ENCODE assay signal across 29 cellular contexts in genomic region chr12:105742567-105742874, GRCh38.
DNase-seq lines count a peak whose midpoint lies in the region; ATAC-seq and TF ChIP-seq lines count a peak whose summit lies in the region.
"Had no signal": no experiment of that assay in that cellular context is flagged by ENCODE, and none has a peak within 500 bp of the region (broad histone marks: within the 10 kb centered on the region; RNA-seq: fewer than 3 reads in every experiment).

No MANE protein-coding gene starts in this region.

- no peaks in the 10 kb centered on the region for H3K9me3 Mint-ChIP-seq in stimulated activated effector memory CD8-positive, alpha-beta T cell treated with anti-CD3 and anti-CD28 coated beads, Interleukin-12 subunit alpha, Interleukin-12 subunit beta, amount 100 ng/mL, for 72 hours
- H3K9me3 Mint-ChIP-seq: activated CD4-positive, alpha-beta T cell treated with anti-CD3 and anti-CD28 coated beads, Interleukin-2, amount 10 ng/mL, durations not matched to agents 24 days and 14 days; activated naive CD4-positive, alpha-beta T cell treated with anti-CD3 and anti-CD28 coated beads, Interleukin-2, amount 50 U/mL, for 24 hours; CD4-positive, alpha-beta T cell; H9; mesothelial cell of epicardium; naive B cell; stimulated activated naive B cell treated with anti-CD40 and anti-IgM and Interleukin-4, amounts not matched to agents 10 μg/mL and 1 μg/mL and 100 μg/mL, for 72 hours had no signal

- no peaks in the 10 kb centered on the region for H3K9me2 ChIP-seq in GM23248 (ENCODE audit: insufficient read depth)

- no peaks in the 10 kb centered on the region for H3K4me1 Mint-ChIP-seq in stimulated activated effector memory CD8-positive, alpha-beta T cell treated with anti-CD3 and anti-CD28 coated beads, Interleukin-12 subunit alpha, Interleukin-12 subunit beta, amount 100 ng/mL, for 72 hours
- H3K4me1 Mint-ChIP-seq: activated CD4-positive, alpha-beta T cell treated with anti-CD3 and anti-CD28 coated beads, Interleukin-2, amount 10 ng/mL, durations not matched to agents 24 days and 14 days; activated naive CD4-positive, alpha-beta T cell treated with anti-CD3 and anti-CD28 coated beads, Interleukin-2, amount 50 U/mL, for 24 hours; naive B cell; stimulated activated naive B cell treated with anti-CD40 and anti-IgM and Interleukin-4, amounts not matched to agents 10 μg/mL and 1 μg/mL and 100 μg/mL, for 72 hours had no signal

- in situ Hi-C loops in GM23248 (cut with MboI) = no loop called here
- in situ Hi-C loops in gastrocnemius medialis (cut with MboI; ENCODE audit: low sequenced_read_pairs in 4 of 4) = no loop called here

- no peak overlapping the region for H2AFZ ChIP-seq in GM23248
- H2AFZ ChIP-seq: PC-9 had no signal

- H3K9ac ChIP-seq in GM23248 = no peak overlapping the region

- H3K4me3 Mint-ChIP-seq in stimulated activated effector memory CD8-positive, alpha-beta T cell treated with anti-CD3 and anti-CD28 coated beads, Interleukin-12 subunit alpha, Interleukin-12 subunit beta, amount 100 ng/mL, for 72 hours = no peak overlapping the region
- H3K4me3 Mint-ChIP-seq: activated CD4-positive, alpha-beta T cell treated with anti-CD3 and anti-CD28 coated beads, Interleukin-2, amount 10 ng/mL, durations not matched to agents 24 days and 14 days; activated naive CD4-positive, alpha-beta T cell treated with anti-CD3 and anti-CD28 coated beads, Interleukin-2, amount 50 U/mL, for 24 hours; CD4-positive, alpha-beta T cell; H9; mesothelial cell of epicardium; naive B cell; stimulated activated naive B cell treated with anti-CD40 and anti-IgM and Interleukin-4, amounts not matched to agents 10 μg/mL and 1 μg/mL and 100 μg/mL, for 72 hours had no signal

- DNase-seq in GM23248 (peak; percentile 30), ascending aorta (ENCODE audit: low spot score in 2 of 2) (no peak), left cardiac atrium (no peak), gastrocnemius medialis (no peak), SHP77 (lab: John Stamatoyannopoulos, UW) (no peak)
- DNase-seq in stimulated activated effector memory CD8-positive, alpha-beta T cell treated with anti-CD3 and anti-CD28 coated beads, Interleukin-12 subunit alpha, Interleukin-12 subunit beta, amount 100 ng/mL, for 72 hours (ENCODE audit: low spot score in 2 of 2) = no peak
- DNase-seq: activated CD4-positive, alpha-beta T cell treated with anti-CD3 and anti-CD28 coated beads, Interleukin-2, amount 10 ng/mL, durations not matched to agents 24 days and 14 days; activated CD8-positive, alpha-beta memory T cell treated with anti-CD3 and anti-CD28 coated beads for 24 hours; AML-193; CD4-positive, alpha-beta T cell; effector CD8-positive, alpha-beta T cell; H9; islet precursor cell; KBM-7; naive B cell; NCI-H1092; NCI-H187 treated with DMSO at 0.1 percent for 48 hours; NCI-H510A treated with DMSO at 0.1 percent for 48 hours; PC-9; SHP77 treated with DMSO at 0.1 percent for 48 hours; stimulated activated naive B cell treated with anti-CD40 and anti-IgM and Interleukin-4, amounts not matched to agents 10 μg/mL and 1 μg/mL and 100 μg/mL, for 72 hours; T-helper 9 cell had no signal

- intact Hi-C loops in ascending aorta (cut with DNase I) = no loop called here
- intact Hi-C loops in left cardiac atrium (cut with DNase I) = no loop called here
- intact Hi-C loops in gastrocnemius medialis (cut with DNase I; ENCODE audit: low total_unique reads) = no loop called here

- H3K27me3 ChIP-seq in GM23248 (replicated peaks; ENCODE audit: insufficient read depth) (0 out of 2 replicates have a peak, but pooled peaks cover 7% of the 10 kb centered on the region), ascending aorta (no peaks in the 10 kb centered on the region), gastrocnemius medialis (no peaks in the 10 kb centered on the region)
- H3K27me3 ChIP-seq: breast epithelium had no signal

- TF ChIP-seq CTCF in ascending aorta (IDR thresholded peaks at IDR 0.05) (no peak), gastrocnemius medialis (IDR thresholded peaks at IDR 0.05 in 4 of 5, conservative IDR thresholded peaks at IDR 0.05 in 1 of 5) (no peak)

- H3K27ac Mint-ChIP-seq in stimulated activated effector memory CD8-positive, alpha-beta T cell treated with anti-CD3 and anti-CD28 coated beads, Interleukin-12 subunit alpha, Interleukin-12 subunit beta, amount 100 ng/mL, for 72 hours = no peak overlapping the region
- H3K27ac Mint-ChIP-seq: activated CD4-positive, alpha-beta T cell treated with anti-CD3 and anti-CD28 coated beads, Interleukin-2, amount 10 ng/mL, durations not matched to agents 24 days and 14 days; activated naive CD4-positive, alpha-beta T cell treated with anti-CD3 and anti-CD28 coated beads, Interleukin-2, amount 50 U/mL, for 24 hours; CD4-positive, alpha-beta T cell; naive B cell; progenitor cell of endocrine pancreas; stimulated activated naive B cell treated with anti-CD40 and anti-IgM and Interleukin-4, amounts not matched to agents 10 μg/mL and 1 μg/mL and 100 μg/mL, for 72 hours had no signal

- H3K9me3 ChIP-seq in GM23248 (ENCODE audit: low read depth) = no peaks in the 10 kb centered on the region
- no peaks in the 10 kb centered on the region for H3K9me3 ChIP-seq in ascending aorta
- no peaks in the 10 kb centered on the region for H3K9me3 ChIP-seq in gastrocnemius medialis
- H3K9me3 ChIP-seq: breast epithelium had no signal

- H3K4me1 ChIP-seq in GM23248 (ENCODE audit: insufficient read depth) (peaks cover 30% of the 10 kb centered on the region), ascending aorta (peaks cover 11 to 51% of the 10 kb centered on the region in 2 donors), gastrocnemius medialis (peaks cover 12 to 42% of the 10 kb centered on the region in 2 donors)

- 70 to 72% methylated on average over 3 of the region's 3 CpGs for WGBS in GM23248 (ENCODE audit: low coverage in 1 of 2, low lambda C conversion rate in 2 of 2, missing lambda C conversion rate in 2 of 2), 2 experiments

- H3K4me3 ChIP-seq in GM23248 (no peak overlapping the region), ascending aorta (peak overlapping the region in 1 of 2 donors; percentile 28), gastrocnemius medialis (no peak overlapping the region)
- H3K4me3 ChIP-seq: breast epithelium, PC-9 had no signal

- H3K36me3 Mint-ChIP-seq in stimulated activated effector memory CD8-positive, alpha-beta T cell treated with anti-CD3 and anti-CD28 coated beads, Interleukin-12 subunit alpha, Interleukin-12 subunit beta, amount 100 ng/mL, for 72 hours = no peaks in the 10 kb centered on the region
- H3K36me3 Mint-ChIP-seq: activated naive CD4-positive, alpha-beta T cell treated with anti-CD3 and anti-CD28 coated beads, Interleukin-2, amount 50 U/mL, for 24 hours; mesothelial cell of epicardium; naive B cell; stimulated activated naive B cell treated with anti-CD40 and anti-IgM and Interleukin-4, amounts not matched to agents 10 μg/mL and 1 μg/mL and 100 μg/mL, for 72 hours had no signal

- H3K4me2 ChIP-seq in GM23248 (ENCODE audit: unreplicated experiment) = peak overlapping the region; percentile 59
- H3K4me2 ChIP-seq: PC-9 had no signal

- TF ChIP-seq POLR2A in gastrocnemius medialis (IDR thresholded peaks at IDR 0.05) = no peak

- no peaks in the 10 kb centered on the region for H4K20me1 ChIP-seq in GM23248 (ENCODE audit: insufficient read depth)

- H3K36me3 ChIP-seq in GM23248 (ENCODE audit: low read depth) (no peaks in the 10 kb centered on the region), ascending aorta (no peaks in the 10 kb centered on the region), gastrocnemius medialis (no peaks in the 10 kb centered on the region)
- H3K36me3 ChIP-seq: breast epithelium had no signal

- peak; percentile 24 to 41 for ATAC-seq in left cardiac atrium
- no peak for ATAC-seq in gastrocnemius medialis
- no peak for ATAC-seq in stimulated activated effector memory CD8-positive, alpha-beta T cell treated with anti-CD3 and anti-CD28 coated beads, Interleukin-12 subunit alpha, Interleukin-12 subunit beta, amount 100 ng/mL, for 72 hours
- no peak for ATAC-seq in esophagus mucosa
- no peak for ATAC-seq in HG02610 (IDR thresholded peaks at IDR 0.05; ENCODE audit: unreplicated experiment)
- ATAC-seq: stimulated activated naive B cell treated with anti-CD40 and anti-IgM and Interleukin-4, amounts not matched to agents 10 μg/mL and 1 μg/mL and 100 μg/mL, for 72 hours had no signal

- H3F3A ChIP-seq in GM23248 (ENCODE audit: insufficient read depth) = peaks cover 11% of the 10 kb centered on the region

- no peak overlapping the region for H3K27ac ChIP-seq in GM23248
- peak overlapping the region; percentile 67 to 72 for H3K27ac ChIP-seq in ascending aorta
- H3K27ac ChIP-seq in gastrocnemius medialis = peak overlapping the region; percentile 38 to 68 (median 53)
- H3K27ac ChIP-seq: HL-60, PC-9 had no signal

- no peaks in the 10 kb centered on the region for H3K79me2 ChIP-seq in GM23248 (ENCODE audit: insufficient read depth)

Comparison
In these comparisons a context has a peak if more than half of its experiments do, and no peak if none do; other contexts are left out.
1. ATAC-seq: peak in left cardiac atrium (2 of 2); none in gastrocnemius medialis (0 of 2), stimulated activated effector memory CD8-positive, alpha-beta T cell treated with anti-CD3 and anti-CD28 coated beads, Interleukin-12 subunit alpha, Interleukin-12 subunit beta, amount 100 ng/mL, for 72 hours (single experiment), esophagus mucosa (single experiment) and HG02610 (single experiment).